ENCODE assay signal across 9 cellular contexts in the genomic region with DNA sequence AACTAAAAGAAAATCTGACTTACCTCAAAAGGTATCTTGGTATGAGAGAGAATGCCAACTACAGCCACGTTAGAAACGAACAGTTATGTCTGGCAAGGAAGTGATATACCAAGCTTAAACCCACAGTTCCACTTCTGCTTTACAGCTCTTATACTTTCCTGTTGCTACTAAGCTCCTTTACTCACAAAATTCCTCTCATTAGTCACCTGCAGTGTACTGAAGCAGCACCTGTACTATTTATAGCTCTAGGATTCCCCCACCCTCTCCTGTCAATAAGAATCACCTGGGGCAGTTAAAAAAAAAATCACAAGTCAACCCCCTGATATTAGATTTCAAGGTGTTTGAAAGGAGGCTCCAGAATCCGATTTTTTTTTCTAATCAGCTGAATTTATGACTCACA. TPM values are rescaled to one million over a fixed set of nuclear protein-coding genes. Genes with fewer than 3 reads are reported as not detected.
A peak's percentile ranks its signal among the peaks of the same experiment; 100 is the strongest.
DNase-seq lines count a peak whose midpoint lies in the region; ATAC-seq and TF ChIP-seq lines count a peak whose summit lies in the region.
"Had no signal": no experiment of that assay in that cellular context is flagged by ENCODE, and none has a peak within 500 bp of the region (broad histone marks: within the 10 kb centered on the region; RNA-seq: fewer than 3 reads in every experiment).

No MANE protein-coding gene starts in this region.

- H3K9me3 ChIP-seq in CD4-positive, alpha-beta memory T cell (ENCODE audit: control insufficient read depth in 1 of 2, low read length in 2 of 2): no peaks in the 10 kb centered on the region
- H3K9me3 ChIP-seq in CD4-positive, alpha-beta T cell (ENCODE audit: control insufficient read depth, low read length): no peaks in the 10 kb centered on the region

- peaks cover 5 to 27% (median 16%) of the 10 kb centered on the region in 4 donors for H3K4me1 Mint-ChIP-seq in CD4-positive, alpha-beta memory T cell
- H3K4me1 Mint-ChIP-seq in CD4-positive, alpha-beta T cell (ENCODE audit: low read depth): peaks cover 23% of the 10 kb centered on the region
- no peaks in the 10 kb centered on the region for H3K4me1 Mint-ChIP-seq in glutamatergic neuron (ENCODE audit: low read depth, unreplicated experiment)

- H3K9me3 Mint-ChIP-seq in CD4-positive, alpha-beta memory T cell: no peaks in the 10 kb centered on the region
- H3K9me3 Mint-ChIP-seq in CD4-positive, alpha-beta T cell: no peaks in the 10 kb centered on the region
- H3K9me3 Mint-ChIP-seq in glutamatergic neuron (ENCODE audit: unreplicated experiment): no peaks in the 10 kb centered on the region

- H3K27ac Mint-ChIP-seq in CD4-positive, alpha-beta memory T cell: no peak overlapping the region
- H3K27ac Mint-ChIP-seq in CD4-positive, alpha-beta T cell: no peak overlapping the region
- no peak overlapping the region for H3K27ac Mint-ChIP-seq in glutamatergic neuron (ENCODE audit: unreplicated experiment)

- peaks cover 24% of the 10 kb centered on the region for H3K4me1 ChIP-seq in CD4-positive, alpha-beta memory T cell (ENCODE audit: insufficient read depth, low read length)

- intact Hi-C loops in CD4-positive, alpha-beta memory T cell (cut with micrococcal nuclease): loop anchor here (1.0 to 5.0 kb wide), 2 partner anchors 82 to 95 kb away; no protein-coding TSS in a partner anchor
- intact Hi-C loops in dorsolateral prefrontal cortex (cut with DNase I) (loop anchor here (2.0 to 5.0 kb wide), 2 partner anchors 82 to 95 kb away; no protein-coding TSS in a partner anchor), head of caudate nucleus (cut with DNase I) (loop anchor here (5.0 kb wide), 1 partner anchor 95 kb away; no protein-coding TSS in a partner anchor)
- intact Hi-C loops in CD4-positive, alpha-beta T cell (cut with DNase I, micrococcal nuclease): loop anchor here (1.0 to 10.0 kb wide), 4 partner anchors 82 to 332 kb away; a partner anchor contains a TSS

- CTCF ChIA-PET in CD4-positive, alpha-beta memory T cell (lab: Charles Lee; ENCODE audit: partially characterized antibody): interaction anchor here (0.9 to 7.0 kb wide), 8 partner anchors 8 to 1487 kb away, joined by 3 to 99 read pairs (median 6); no protein-coding TSS in a partner anchor
- CTCF ChIA-PET in CD4-positive, alpha-beta T cell (lab: Charles Lee): interaction anchor here (0.6 to 1.9 kb wide), 3 partner anchors 82 to 228 kb away, joined by 3 to 8 read pairs (median 3); no protein-coding TSS in a partner anchor

- no peak for TF ChIP-seq CTCF in HL-60 (IDR thresholded peaks at IDR 0.05; ENCODE audit: insufficient read depth, low read length)
- TF ChIP-seq CTCF in dorsolateral prefrontal cortex (IDR thresholded peaks at IDR 0.05 in 54 of 56, conservative IDR thresholded peaks at IDR 0.05 in 2 of 56; ENCODE audit: low read depth in 1 of 56, partially characterized antibody in 56 of 56): no peak
- TF ChIP-seq CTCF in CD4-positive, alpha-beta T cell (IDR thresholded peaks at IDR 0.05): no peak
- TF ChIP-seq CTCF in glutamatergic neuron (IDR thresholded peaks at IDR 0.05; ENCODE audit: partially characterized antibody, unreplicated experiment): no peak

- H3K27ac ChIP-seq in CD4-positive, alpha-beta memory T cell (ENCODE audit: low read depth, low read length): no peak overlapping the region
- H3K27ac ChIP-seq in HL-60 (replicated peaks): peak overlapping the region; percentile 60
- H3K27ac ChIP-seq in dorsolateral prefrontal cortex: peak overlapping the region in 1 of 59 donors; percentile 18
- no peak overlapping the region for H3K27ac ChIP-seq in CD4-positive, alpha-beta T cell (ENCODE audit: low read depth, low read length)

- peaks cover 33 to 44% of the 10 kb centered on the region in 2 donors for H3K27me3 Mint-ChIP-seq in CD4-positive, alpha-beta memory T cell
- peaks cover 56% of the 10 kb centered on the region for H3K27me3 Mint-ChIP-seq in CD4-positive, alpha-beta T cell
- H3K27me3 Mint-ChIP-seq in glutamatergic neuron (ENCODE audit: unreplicated experiment): peaks cover 2% of the 10 kb centered on the region

- ATAC-seq in GM19467 (IDR thresholded peaks at IDR 0.05; ENCODE audit: unreplicated experiment): peak; percentile 45
- ATAC-seq in CD4-positive, alpha-beta T cell (ENCODE audit: poor library complexity): no peak

- no peak for DNase-seq in CD4-positive, alpha-beta memory T cell
- DNase-seq in HL-60 (ENCODE audit: low read depth in 1 of 2, low spot score in 1 of 2) (peak; percentile 16 to 48), dorsolateral prefrontal cortex (no peak), head of caudate nucleus (no peak), DMS 273 treated with DMSO at 0.1 percent for 48 hours (lab: John Stamatoyannopoulos, UW) (no peak), glutamatergic neuron (no peak)
- no peak for DNase-seq in CD4-positive, alpha-beta T cell

- peak overlapping the region in 5 of 8 donors; percentile 14 to 53 (median 43) for H3K4me3 Mint-ChIP-seq in CD4-positive, alpha-beta memory T cell
- no peak overlapping the region for H3K4me3 Mint-ChIP-seq in CD4-positive, alpha-beta T cell
- no peak overlapping the region for H3K4me3 Mint-ChIP-seq in glutamatergic neuron (ENCODE audit: unreplicated experiment)

- POLR2A ChIA-PET in CD4-positive, alpha-beta memory T cell (lab: Charles Lee; ENCODE audit: partially characterized antibody): interaction anchor here (0.7 kb wide), 1 partner anchor 8 kb away, joined by 3 read pairs; no protein-coding TSS in a partner anchor
- POLR2A ChIA-PET in CD4-positive, alpha-beta T cell (lab: Charles Lee): no interaction called here

- peaks cover 26% of the 10 kb centered on the region for H3K27me3 ChIP-seq in CD4-positive, alpha-beta memory T cell (ENCODE audit: insufficient read depth, low read length)
- peaks cover 3% of the 10 kb centered on the region for H3K27me3 ChIP-seq in HL-60 (ENCODE audit: insufficient read depth, poor library complexity, severe bottlenecking)
- peaks cover 0 to 4% (median 0%) of the 10 kb centered on the region in 45 donors for H3K27me3 ChIP-seq in dorsolateral prefrontal cortex
- H3K27me3 ChIP-seq in CD4-positive, alpha-beta T cell (ENCODE audit: control insufficient read depth, insufficient read depth, low read length): peaks cover 49% of the 10 kb centered on the region

- no peak overlapping the region for H3K4me3 ChIP-seq in CD4-positive, alpha-beta memory T cell (ENCODE audit: low read length in 2 of 2)
- H3K4me3 ChIP-seq in HL-60 (replicated peaks; ENCODE audit: insufficient read depth, low read length): peak overlapping the region; percentile 25
- H3K4me3 ChIP-seq in dorsolateral prefrontal cortex: peak overlapping the region in 35 of 59 donors; percentile 2 to 82 (median 31)
- H3K4me3 ChIP-seq: lung had no signal

- H3K36me3 Mint-ChIP-seq in CD4-positive, alpha-beta memory T cell: no peaks in the 10 kb centered on the region
- no peaks in the 10 kb centered on the region for H3K36me3 Mint-ChIP-seq in CD4-positive, alpha-beta T cell (ENCODE audit: low read depth)
- no peaks in the 10 kb centered on the region for H3K36me3 Mint-ChIP-seq in glutamatergic neuron (ENCODE audit: unreplicated experiment)

- no peaks in the 10 kb centered on the region for H3K36me3 ChIP-seq in CD4-positive, alpha-beta memory T cell (ENCODE audit: insufficient read depth, low read length)

RNA-seq across cellular contexts. Expression of gene TMEM266, which starts 2.9 kb away (rescaled TPM):
- not detected for total RNA-seq in CD4-positive, alpha-beta memory T cell
- polyA plus RNA-seq in CD4-positive, alpha-beta memory T cell: not detected
- 10 to 100 TPM in 34 of 120 experiments, 1 to 10 TPM in 86; 3.7 to 13.5 (median 8.6) TPM for total RNA-seq in dorsolateral prefrontal cortex
- total RNA-seq in CD4-positive, alpha-beta T cell: not detected
- total RNA-seq in glutamatergic neuron (ENCODE audit: unreplicated experiment): 1.3 TPM

RNA-seq across cellular contexts. Expression of gene NRG4, which starts 44.7 kb away (rescaled TPM):
- total RNA-seq in CD4-positive, alpha-beta memory T cell: not detected
- not detected for polyA plus RNA-seq in CD4-positive, alpha-beta memory T cell
- total RNA-seq in dorsolateral prefrontal cortex: 10 to 100 TPM in 80 of 120 experiments, 1 to 10 TPM in 40; 3.3 to 29.4 (median 12.2) TPM
- total RNA-seq in CD4-positive, alpha-beta T cell: not detected
- not detected for total RNA-seq in glutamatergic neuron (ENCODE audit: unreplicated experiment)

Comparison
In these comparisons a context has a peak if more than half of its experiments do, and no peak if none do; other contexts are left out.
1. DNase-seq: peak in HL-60 (2 of 2); none in CD4-positive, alpha-beta memory T cell (0 of 5), dorsolateral prefrontal cortex (0 of 10), head of caudate nucleus (0 of 42), DMS 273 treated with DMSO at 0.1 percent for 48 hours (single experiment), CD4-positive, alpha-beta T cell (0 of 10) and glutamatergic neuron (single experiment).
2. H3K4me3 ChIP-seq: peak in HL-60 (single experiment) and dorsolateral prefrontal cortex (35 of 59); none in CD4-positive, alpha-beta memory T cell (0 of 2).
3. H3K4me3 Mint-ChIP-seq: peak in CD4-positive, alpha-beta memory T cell (5 of 8); none in CD4-positive, alpha-beta T cell (single experiment) and glutamatergic neuron (single experiment).